8 cellular contexts compared by ENCODE assay signal in genomic region chr3:56683122-56683817, GRCh38. TPM values are rescaled to one million over a fixed set of nuclear protein-coding genes. Genes with fewer than 3 reads are reported as not detected.
DNase-seq lines count a peak whose midpoint lies in the region; ATAC-seq and TF ChIP-seq lines count a peak whose summit lies in the region.

Gene TASOR, minus strand, starts transcription at chr3:56683265. Its CDS starts 259 bp downstream, at chr3:56683006.

- CTCF ChIA-PET in WTC11 (lab: Charles Lee) (interaction anchor here (1.5 to 2.0 kb wide), 3 partner anchors 116 to 306 kb away, joined by 7 to 10 read pairs (median 10); partner anchors contain the start of gene ARHGEF3), mammary epithelial cell (lab: Charles Lee; ENCODE audit: low non-redundant PET) (no interaction called here)

- POLR2A ChIA-PET in WTC11 (lab: Charles Lee): no interaction called here

- H3K4me1 ChIP-seq in mammary epithelial cell (ENCODE audit: insufficient read depth, low read length) (peaks cover 13% of the 10 kb centered on the region), smooth muscle cell (ENCODE audit: low read depth) (peaks cover 22% of the 10 kb centered on the region)

- H3K27me3 ChIP-seq in mammary epithelial cell (ENCODE audit: insufficient read depth, low read length): no peaks in the 10 kb centered on the region
- no peaks in the 10 kb centered on the region for H3K27me3 ChIP-seq in smooth muscle cell (ENCODE audit: low read depth)

- peak within 1 kb of the TSS; percentile 75 for H3K4me2 ChIP-seq in mammary epithelial cell (ENCODE audit: insufficient read depth, low read depth, low read length)
- peak within 1 kb of the TSS; percentile 91 for H3K4me2 ChIP-seq in smooth muscle cell

- H3K79me2 ChIP-seq in mammary epithelial cell (ENCODE audit: insufficient read depth, low read length) (peaks cover 40% of the 10 kb centered on the region), smooth muscle cell (ENCODE audit: low read depth) (peaks cover 33% of the 10 kb centered on the region)

- H2AFZ ChIP-seq in mammary epithelial cell (ENCODE audit: low read depth, low read length): peak within 1 kb of the TSS; percentile 90
- peak within 1 kb of the TSS; percentile 82 for H2AFZ ChIP-seq in smooth muscle cell (ENCODE audit: low read depth)

- peaks cover 18% of the 10 kb centered on the region for H3K36me3 Mint-ChIP-seq in WTC11

- intact Hi-C loops in mammary epithelial cell (cut with micrococcal nuclease): no loop called here

- H3K27ac ChIP-seq in mammary epithelial cell (ENCODE audit: insufficient read depth, low read depth, low read length) (peak within 1 kb of the TSS; percentile 86), smooth muscle cell (ENCODE audit: low read depth) (peak within 1 kb of the TSS; percentile 92)

- H4K20me1 ChIP-seq in mammary epithelial cell (ENCODE audit: insufficient read depth, low read length) (no peaks in the 10 kb centered on the region), smooth muscle cell (ENCODE audit: low read depth) (peaks cover 5% of the 10 kb centered on the region)

- H3K9ac ChIP-seq in mammary epithelial cell (ENCODE audit: insufficient read depth, low read length) (peak within 1 kb of the TSS; percentile 81), smooth muscle cell (ENCODE audit: low read depth) (peak within 1 kb of the TSS; percentile 92)

- H3K4me3 Mint-ChIP-seq in WTC11: peak within 1 kb of the TSS; percentile 84

- ATAC-seq in HG02763 (IDR thresholded peaks at IDR 0.05; ENCODE audit: unreplicated experiment) (peak; percentile 68), WTC11 (peak; percentile 82)

- H3K9me3 Mint-ChIP-seq in WTC11: peaks cover 12% of the 10 kb centered on the region

- dilution Hi-C loops in mammary epithelial cell (cut with HindIII; ENCODE audit: low sequenced_read_pairs): no loop called here

- WGBS in mammary epithelial cell (ENCODE audit: low coverage, missing lambda C conversion rate): 49% methylated on average over 20 of the region's 68 CpGs
- WGBS in smooth muscle cell (ENCODE audit: low lambda C conversion rate): 42% methylated on average over 49 of the region's 68 CpGs

- H3F3A ChIP-seq in smooth muscle cell (ENCODE audit: low read depth): no peaks in the 10 kb centered on the region

- DNase-seq in NCI-H2029 (lab: John Stamatoyannopoulos, UW) (peak; percentile 28), NCI-H2029 treated with DMSO at 0.1 percent for 48 hours (lab: John Stamatoyannopoulos, UW) (no peak), NCI-H1930 (lab: John Stamatoyannopoulos, UW) (peak; percentile 53 to 78), WTC11 (ENCODE audit: low spot score) (peak; percentile 78), mammary epithelial cell (peak; percentile 75), iPS-NIHi7 (ENCODE audit: extremely low spot score) (peak; percentile 90), smooth muscle cell (lab: John Stamatoyannopoulos, UW; ENCODE audit: unreplicated experiment) (peak; percentile 58)

- peak within 1 kb of the TSS; percentile 62 to 91 (median 82) for H3K4me3 ChIP-seq in mammary epithelial cell (replicated peaks in 1 of 3; ENCODE audit: insufficient read depth in 1 of 3, low read depth in 2 of 3, low read length in 3 of 3)
- H3K4me3 ChIP-seq in smooth muscle cell: peak within 1 kb of the TSS; percentile 70

- peaks cover 38% of the 10 kb centered on the region for H3K4me1 Mint-ChIP-seq in WTC11

- no TSS peak for BruUV-seq in mammary epithelial cell (replicated peaks; lab: Mats Ljungman, UMichigan)

- in situ Hi-C loops in mammary epithelial cell (cut with MboI; ENCODE audit: low sequenced_read_pairs in 2 of 2): no loop called here

- peaks cover 47% of the 10 kb centered on the region for H3K27me3 Mint-ChIP-seq in WTC11 (ENCODE audit: low read depth)

- H3K36me3 ChIP-seq in mammary epithelial cell (ENCODE audit: insufficient read depth, low read length) (peaks cover 2% of the 10 kb centered on the region), smooth muscle cell (ENCODE audit: low read depth) (no peaks in the 10 kb centered on the region)

- H3K27ac Mint-ChIP-seq in WTC11: peak within 1 kb of the TSS; percentile 78

- peaks cover 4% of the 10 kb centered on the region for H3K9me3 ChIP-seq in mammary epithelial cell (replicated peaks; ENCODE audit: insufficient read depth, low read length)
- H3K9me3 ChIP-seq in smooth muscle cell (replicated peaks; ENCODE audit: low read depth): no peaks in the 10 kb centered on the region

- TF ChIP-seq CTCF in WTC11 (IDR thresholded peaks at IDR 0.05): no peak
- no peak for TF ChIP-seq CTCF in mammary epithelial cell (conservative IDR thresholded peaks at IDR 0.05 in 1 of 2, IDR thresholded peaks at IDR 0.05 in 1 of 2; ENCODE audit: extremely low read depth in 1 of 2, insufficient read depth in 1 of 2, low read depth in 1 of 2, low read length in 2 of 2)
- TF ChIP-seq CTCF in smooth muscle cell (IDR thresholded peaks at IDR 0.05; ENCODE audit: borderline replicate concordance, insufficient read depth, poor library complexity, severe bottlenecking): no peak

TF ChIP-seq in WTC11, 78 proteins besides CTCF, POLR2A, EP300 and RAD21 (continues in another document):
- TF ChIP-seq ATF1 (CRISPR knock-in tag; IDR thresholded peaks at IDR 0.05) (peak; percentile 79), TCF7 (CRISPR knock-in tag; IDR thresholded peaks at IDR 0.05; ENCODE audit: low read depth) (peak; percentile 93), ETV6 (CRISPR knock-in tag; IDR thresholded peaks at IDR 0.05) (peak; percentile 98), CBFB (CRISPR knock-in tag; IDR thresholded peaks at IDR 0.05; ENCODE audit: low read depth) (0 out of 2 replicates have a peak, but pooled peaks have one; percentile 80), SMAD3 (CRISPR knock-in tag; IDR thresholded peaks at IDR 0.05; ENCODE audit: borderline replicate concordance) (peak; percentile 97), USF1 (CRISPR knock-in tag; IDR thresholded peaks at IDR 0.05) (peak; percentile 84), MLX (CRISPR knock-in tag; IDR thresholded peaks at IDR 0.05) (peak; percentile 61; the same call in 1 of the 2 replicates), TP53 (CRISPR knock-in tag; IDR thresholded peaks at IDR 0.05) (peak; percentile 98), USF2 (CRISPR knock-in tag; IDR thresholded peaks at IDR 0.05) (no peak; the same call in 1 of the 2 replicates), ZMAT4 (CRISPR knock-in tag; IDR thresholded peaks at IDR 0.05) (no peak), NR1H2 (CRISPR knock-in tag; IDR thresholded peaks at IDR 0.05) (peak; percentile 84), FOXP1 (CRISPR knock-in tag; IDR thresholded peaks at IDR 0.05; ENCODE audit: borderline replicate concordance) (peak; percentile 99), MYBL2 (CRISPR knock-in tag; IDR thresholded peaks at IDR 0.05) (peak; percentile 97), ZBTB21 (CRISPR knock-in tag; IDR thresholded peaks at IDR 0.05; ENCODE audit: borderline replicate concordance) (peak; percentile 95), ZNF671 (CRISPR knock-in tag; IDR thresholded peaks at IDR 0.05) (no peak), SOX15 (CRISPR knock-in tag; IDR thresholded peaks at IDR 0.05) (no peak), ERG (CRISPR knock-in tag; IDR thresholded peaks at IDR 0.05) (no peak), JUN (CRISPR knock-in tag; IDR thresholded peaks at IDR 0.05) (peak; percentile 95), ATF3 (CRISPR knock-in tag; conservative IDR thresholded peaks at IDR 0.05) (no peak), ZNF121 (CRISPR knock-in tag; IDR thresholded peaks at IDR 0.05) (0 out of 2 replicates have a peak, but pooled peaks have one; percentile 15), RORB (CRISPR knock-in tag; IDR thresholded peaks at IDR 0.05) (no peak)

RNA-seq across cellular contexts. Expression of gene TASOR, which starts in this region (rescaled TPM):
- 40.2 to 46.1 TPM (median 45.5 TPM) in 3 replicates for total RNA-seq in WTC11 (2021)
- 10 to 100 TPM; 46.7 to 47.5 TPM for total RNA-seq in mammary epithelial cell
- polyA plus RNA-seq in mammary epithelial cell: 20.3 TPM
- 47.5 TPM for polyA minus RNA-seq in mammary epithelial cell
- total RNA-seq in smooth muscle cell: 76.8 and 91.7 TPM in 2 replicates
- polyA plus RNA-seq in smooth muscle cell: 13.1 and 17.9 TPM in 2 replicates
